14 cellular contexts compared by ENCODE assay signal in the genomic region with DNA sequence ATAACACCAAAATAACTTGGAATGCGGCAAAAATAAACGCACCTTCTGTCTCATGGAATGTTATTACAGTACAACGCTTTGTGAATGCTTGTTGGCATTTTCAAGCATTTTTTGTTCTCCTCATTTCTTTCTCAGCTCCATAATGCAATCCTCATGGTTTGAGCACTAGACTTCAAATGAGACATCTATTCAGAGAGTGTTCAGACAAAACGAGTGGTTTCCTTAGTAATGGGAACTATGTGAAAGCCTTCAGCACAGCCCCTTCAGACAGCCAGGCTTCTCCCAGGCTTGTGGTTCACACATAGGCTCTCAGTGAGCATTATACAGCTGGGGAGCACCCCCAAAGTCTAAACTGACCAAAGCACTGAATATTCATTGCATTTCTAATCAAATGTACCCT. TPM values are rescaled to one million over a fixed set of nuclear protein-coding genes. Genes with fewer than 3 reads are reported as not detected.
DNase-seq lines count a peak whose midpoint lies in the region; TF ChIP-seq lines count a peak whose summit lies in the region.
"Had no signal": no experiment of that assay in that cellular context is flagged by ENCODE, and none has a peak within 500 bp of the region (broad histone marks: within the 10 kb centered on the region; RNA-seq: fewer than 3 reads in every experiment).

No MANE protein-coding gene starts in this region.

- no peaks in the 10 kb centered on the region for H3K27me3 ChIP-seq in endodermal cell (ENCODE audit: control insufficient read depth, insufficient read depth, low read length, poor library complexity, severe bottlenecking)
- H3K27me3 ChIP-seq: transverse colon had no signal

- DNase-seq in activated CD4-positive, alpha-beta T cell treated with anti-CD3 and anti-CD28 coated beads, Interleukin-2, amount 10 ng/mL, durations not matched to agents 7 days and 5 days: no peak
- no peak for DNase-seq in activated CD4-positive, alpha-beta T cell treated with anti-CD3 and anti-CD28 coated beads, Interleukin-2, amount 50 U/mL, for 48 hours
- DNase-seq in endodermal cell: no peak
- DNase-seq in GM19238 (ENCODE audit: insufficient read length, low spot score): no peak
- no peak for DNase-seq in HEK293T (ENCODE audit: extremely low spot score)
- no peak for DNase-seq in NCI-H2227 treated with DMSO at 0.1 percent for 48 hours (lab: John Stamatoyannopoulos, UW)
- DNase-seq: NCI-H446 treated with DMSO at 0.1 percent for 48 hours; stimulated activated CD4-positive, alpha-beta T cell treated with anti-CD3 and anti-CD28 coated beads, Interleukin-4, amount 100 ng/mL, for 1 hour; transverse colon had no signal

- peak overlapping the region; percentile 94 for H3K27ac ChIP-seq in endodermal cell (ENCODE audit: low read depth, low read length)
- H3K27ac ChIP-seq: transverse colon had no signal

- H3K9me3 ChIP-seq in endodermal cell (ENCODE audit: control insufficient read depth, low read length): no peaks in the 10 kb centered on the region
- H3K9me3 ChIP-seq: transverse colon had no signal

- H3K9ac ChIP-seq in endodermal cell (ENCODE audit: extremely low read depth, low read length, poor library complexity, severe bottlenecking): no peak overlapping the region

- peak overlapping the region; percentile 49 for H3K4me3 Mint-ChIP-seq in activated CD4-positive, alpha-beta T cell treated with anti-CD3 and anti-CD28 coated beads, Interleukin-2, amount 10 ng/mL, durations not matched to agents 7 days and 5 days
- peak overlapping the region; percentile 30 for H3K4me3 Mint-ChIP-seq in T-helper 1 cell treated with Interleukin-12 subunit alpha and Interleukin-12 subunit beta and Interleukin-4 antibody, amounts not matched to agents 30 μg/mL and 1 μg/mL, for 36 hours
- no peak overlapping the region for H3K4me3 Mint-ChIP-seq in endodermal cell
- peak overlapping the region; percentile 76 for H3K4me3 Mint-ChIP-seq in stimulated activated naive CD8-positive, alpha-beta T cell treated with anti-CD3 and anti-CD28 coated beads, Interleukin-15, Interleukin-2, amounts not matched to agents 100 ng/mL and 50 ng/mL, for 24 hours

- H3K4me3 ChIP-seq in endodermal cell (ENCODE audit: low read length): no peak overlapping the region
- H3K4me3 ChIP-seq: K562, transverse colon had no signal

- no peaks in the 10 kb centered on the region for H3K36me3 ChIP-seq in endodermal cell (ENCODE audit: control insufficient read depth, insufficient read depth, low read length)
- H3K36me3 ChIP-seq: transverse colon had no signal

- H3K27me3 Mint-ChIP-seq in activated CD4-positive, alpha-beta T cell treated with anti-CD3 and anti-CD28 coated beads, Interleukin-2, amount 10 ng/mL, durations not matched to agents 7 days and 5 days: no peaks in the 10 kb centered on the region
- H3K27me3 Mint-ChIP-seq in T-helper 1 cell treated with Interleukin-12 subunit alpha and Interleukin-12 subunit beta and Interleukin-4 antibody, amounts not matched to agents 30 μg/mL and 1 μg/mL, for 36 hours (ENCODE audit: low read depth): no peaks in the 10 kb centered on the region
- no peaks in the 10 kb centered on the region for H3K27me3 Mint-ChIP-seq in endodermal cell (ENCODE audit: insufficient read depth)
- no peaks in the 10 kb centered on the region for H3K27me3 Mint-ChIP-seq in stimulated activated naive CD8-positive, alpha-beta T cell treated with anti-CD3 and anti-CD28 coated beads, Interleukin-15, Interleukin-2, amounts not matched to agents 100 ng/mL and 50 ng/mL, for 24 hours

- H3K4me1 Mint-ChIP-seq in activated CD4-positive, alpha-beta T cell treated with anti-CD3 and anti-CD28 coated beads, Interleukin-2, amount 10 ng/mL, durations not matched to agents 7 days and 5 days: peaks cover 75% of the 10 kb centered on the region
- H3K4me1 Mint-ChIP-seq in T-helper 1 cell treated with Interleukin-12 subunit alpha and Interleukin-12 subunit beta and Interleukin-4 antibody, amounts not matched to agents 30 μg/mL and 1 μg/mL, for 36 hours (ENCODE audit: low read depth): peaks cover 52% of the 10 kb centered on the region
- peaks cover 8% of the 10 kb centered on the region for H3K4me1 Mint-ChIP-seq in endodermal cell
- H3K4me1 Mint-ChIP-seq in stimulated activated naive CD8-positive, alpha-beta T cell treated with anti-CD3 and anti-CD28 coated beads, Interleukin-15, Interleukin-2, amounts not matched to agents 100 ng/mL and 50 ng/mL, for 24 hours (ENCODE audit: low read depth): peaks cover 83% of the 10 kb centered on the region

- no peak for TF ChIP-seq CTCF in endodermal cell (conservative IDR thresholded peaks at IDR 0.05)

- H3K36me3 Mint-ChIP-seq in activated CD4-positive, alpha-beta T cell treated with anti-CD3 and anti-CD28 coated beads, Interleukin-2, amount 10 ng/mL, durations not matched to agents 7 days and 5 days (ENCODE audit: low read depth): peaks cover 34% of the 10 kb centered on the region
- peaks cover 10% of the 10 kb centered on the region for H3K36me3 Mint-ChIP-seq in T-helper 1 cell treated with Interleukin-12 subunit alpha and Interleukin-12 subunit beta and Interleukin-4 antibody, amounts not matched to agents 30 μg/mL and 1 μg/mL, for 36 hours (ENCODE audit: low read depth)
- H3K36me3 Mint-ChIP-seq in endodermal cell (ENCODE audit: low read depth): no peaks in the 10 kb centered on the region
- peaks cover 5% of the 10 kb centered on the region for H3K36me3 Mint-ChIP-seq in stimulated activated naive CD8-positive, alpha-beta T cell treated with anti-CD3 and anti-CD28 coated beads, Interleukin-15, Interleukin-2, amounts not matched to agents 100 ng/mL and 50 ng/mL, for 24 hours (ENCODE audit: low read depth)

- H3K9me3 Mint-ChIP-seq in activated CD4-positive, alpha-beta T cell treated with anti-CD3 and anti-CD28 coated beads, Interleukin-2, amount 10 ng/mL, durations not matched to agents 7 days and 5 days: peaks cover 15% of the 10 kb centered on the region
- peaks cover 5% of the 10 kb centered on the region for H3K9me3 Mint-ChIP-seq in T-helper 1 cell treated with Interleukin-12 subunit alpha and Interleukin-12 subunit beta and Interleukin-4 antibody, amounts not matched to agents 30 μg/mL and 1 μg/mL, for 36 hours
- no peaks in the 10 kb centered on the region for H3K9me3 Mint-ChIP-seq in endodermal cell
- H3K9me3 Mint-ChIP-seq in stimulated activated naive CD8-positive, alpha-beta T cell treated with anti-CD3 and anti-CD28 coated beads, Interleukin-15, Interleukin-2, amounts not matched to agents 100 ng/mL and 50 ng/mL, for 24 hours: peaks cover 4% of the 10 kb centered on the region

- CTCF ChIA-PET in activated CD4-positive, alpha-beta T cell treated with anti-CD3 and anti-CD28 coated beads, Interleukin-2, amount 10 ng/mL, durations not matched to agents 7 days and 5 days (lab: Charles Lee): interaction anchor here (1.3 to 1.7 kb wide), 3 partner anchors 8 to 73 kb away, joined by 4 to 6 read pairs (median 4); no protein-coding TSS in a partner anchor
- CTCF ChIA-PET in HEK293T (lab: Yijun Ruan, JAX): no interaction called here

- no peaks in the 10 kb centered on the region for H3K4me1 ChIP-seq in endodermal cell (ENCODE audit: control insufficient read depth, insufficient read depth, low read length)

- POLR2A ChIA-PET in activated CD4-positive, alpha-beta T cell treated with anti-CD3 and anti-CD28 coated beads, Interleukin-2, amount 10 ng/mL, durations not matched to agents 7 days and 5 days (lab: Charles Lee): no interaction called here
- POLR2A ChIA-PET in HEK293T (lab: Yijun Ruan, JAX): no interaction called here

- peak overlapping the region; percentile 91 for H3K27ac Mint-ChIP-seq in activated CD4-positive, alpha-beta T cell treated with anti-CD3 and anti-CD28 coated beads, Interleukin-2, amount 10 ng/mL, durations not matched to agents 7 days and 5 days
- H3K27ac Mint-ChIP-seq in T-helper 1 cell treated with Interleukin-12 subunit alpha and Interleukin-12 subunit beta and Interleukin-4 antibody, amounts not matched to agents 30 μg/mL and 1 μg/mL, for 36 hours: peak overlapping the region; percentile 85
- H3K27ac Mint-ChIP-seq in endodermal cell: no peak overlapping the region
- peak overlapping the region; percentile 97 for H3K27ac Mint-ChIP-seq in stimulated activated naive CD8-positive, alpha-beta T cell treated with anti-CD3 and anti-CD28 coated beads, Interleukin-15, Interleukin-2, amounts not matched to agents 100 ng/mL and 50 ng/mL, for 24 hours

- 45 to 71% methylated on average over 4 of the region's 4 CpGs for WGBS in endodermal cell (ENCODE audit: insufficient coverage in 1 of 2, insufficient read length in 1 of 2), 2 experiments

TF ChIP-seq in HEK293T, 16 proteins besides CTCF, POLR2A, EP300 and RAD21:
- TF ChIP-seq, protein P1, sequence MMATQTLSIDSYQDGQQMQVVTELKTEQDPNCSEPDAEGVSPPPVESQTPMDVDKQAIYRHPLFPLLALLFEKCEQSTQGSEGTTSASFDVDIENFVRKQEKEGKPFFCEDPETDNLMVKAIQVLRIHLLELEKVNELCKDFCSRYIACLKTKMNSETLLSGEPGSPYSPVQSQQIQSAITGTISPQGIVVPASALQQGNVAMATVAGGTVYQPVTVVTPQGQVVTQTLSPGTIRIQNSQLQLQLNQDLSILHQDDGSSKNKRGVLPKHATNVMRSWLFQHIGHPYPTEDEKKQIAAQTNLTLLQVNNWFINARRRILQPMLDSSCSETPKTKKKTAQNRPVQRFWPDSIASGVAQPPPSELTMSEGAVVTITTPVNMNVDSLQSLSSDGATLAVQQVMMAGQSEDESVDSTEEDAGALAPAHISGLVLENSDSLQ (IDR thresholded peaks at IDR 0.05): no peak
- TF ChIP-seq CTBP1 (IDR thresholded peaks at IDR 0.05; ENCODE audit: borderline replicate concordance) (no peak), ELF4 (IDR thresholded peaks at IDR 0.05) (no peak), HDGF (IDR thresholded peaks at IDR 0.05; ENCODE audit: borderline replicate concordance) (no peak), LEF1 (IDR thresholded peaks at IDR 0.05; ENCODE audit: borderline replicate concordance) (no peak), ZNF384 (IDR thresholded peaks at IDR 0.05) (no peak), ARNT (IDR thresholded peaks at IDR 0.05) (no peak), FOXM1 (IDR thresholded peaks at IDR 0.05; ENCODE audit: borderline replicate concordance) (no peak), SP1 (IDR thresholded peaks at IDR 0.05) (no peak), FOXK2 (IDR thresholded peaks at IDR 0.05) (no peak), FOXA1 (IDR thresholded peaks at IDR 0.05) (no peak), L3MBTL2 (conservative IDR thresholded peaks at IDR 0.05) (no peak), TARDBP (IDR thresholded peaks at IDR 0.05) (no peak)

RNA-seq across cellular contexts. Expression of a gene that starts 8.6 kb away (rescaled TPM):
- total RNA-seq in activated CD4-positive, alpha-beta T cell treated with anti-CD3 and anti-CD28 coated beads, Interleukin-2, amount 10 ng/mL, durations not matched to agents 7 days and 5 days: 100 to 1,000 TPM; 211 to 262 TPM
- total RNA-seq in endodermal cell: 1 to 10 TPM in 1 of 2 donors, not detected in 1; 1.3 TPM
- 45.1 TPM for polyA plus RNA-seq in endodermal cell (2013, experiment 1 of 2)
- 44.2 TPM for polyA plus RNA-seq in endodermal cell (2013, experiment 2 of 2)
- total RNA-seq: A673, endothelial cell of umbilical vein had no signal
- polyA plus RNA-seq: endothelial cell of umbilical vein had no signal

Comparison
In these comparisons a context has a peak if more than half of its experiments do, and no peak if none do; other contexts are left out.
1. RNA of a gene that starts 8.6 kb away (total RNA-seq): 211 to 262 TPM in activated CD4-positive, alpha-beta T cell treated with anti-CD3 and anti-CD28 coated beads, Interleukin-2, amount 10 ng/mL, durations not matched to agents 7 days and 5 days; 1.3 TPM in endodermal cell; every median in the first group is over 10 times any median in the second.